8 cellular contexts compared by ENCODE assay signal in the genomic region with DNA sequence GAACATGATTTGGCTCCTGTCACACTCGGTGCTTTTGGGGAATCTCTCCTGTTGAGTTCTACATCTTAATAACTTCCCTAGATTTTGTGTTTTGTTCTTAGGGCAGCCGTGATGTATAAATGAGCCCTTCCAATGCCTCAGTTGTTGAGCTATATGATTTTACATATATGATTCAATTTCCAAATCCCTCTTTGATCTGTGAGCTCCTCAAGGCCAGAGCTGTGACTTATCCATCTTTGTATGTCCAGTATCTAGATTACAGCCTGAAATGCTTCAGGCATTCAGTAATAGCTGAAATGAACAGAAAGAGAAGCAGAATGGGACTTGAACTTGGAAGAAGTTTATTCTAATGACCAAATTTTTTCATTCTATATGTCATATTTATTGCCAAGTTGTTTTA. TPM values are rescaled to one million over a fixed set of nuclear protein-coding genes. Genes with fewer than 3 reads are reported as not detected.
DNase-seq lines count a peak whose midpoint lies in the region; ATAC-seq, FAIRE-seq and TF ChIP-seq lines count a peak whose summit lies in the region.

No MANE protein-coding gene starts in this region.

- H3K4me1 Mint-ChIP-seq in CD8-positive, alpha-beta memory T cell: peaks cover 24 to 38% (median 36%) of the 10 kb centered on the region in 3 donors
- H3K4me1 Mint-ChIP-seq in astrocyte (ENCODE audit: low read depth, unreplicated experiment): peaks cover 6% of the 10 kb centered on the region

- peak; percentile 21 for ATAC-seq in HG02642 (IDR thresholded peaks at IDR 0.05; ENCODE audit: poor library complexity, unreplicated experiment)

- H3K27ac Mint-ChIP-seq in CD8-positive, alpha-beta memory T cell: peak overlapping the region; percentile 76 to 97 (median 94)
- H3K27ac Mint-ChIP-seq in astrocyte (ENCODE audit: unreplicated experiment): no peak overlapping the region

- DNase-seq in CD8-positive, alpha-beta memory T cell: no peak
- DNase-seq in astrocyte (ENCODE audit: low read depth) (peak; percentile 6), NOMO-1 (lab: John Stamatoyannopoulos, UW; ENCODE audit: unreplicated experiment in 2 of 2) (no peak), NCI-H446 treated with DMSO at 0.1 percent for 48 hours (lab: John Stamatoyannopoulos, UW) (no peak), amniotic stem cell (lab: John Stamatoyannopoulos, UW) (no peak), NCI-H774 (lab: John Stamatoyannopoulos, UW) (no peak)

- peak overlapping the region; percentile 88 for H3K4me2 ChIP-seq in astrocyte (ENCODE audit: low read length)

- CTCF ChIA-PET in CD8-positive, alpha-beta memory T cell (lab: Charles Lee): interaction anchor here (1.0 to 2.0 kb wide), 3 partner anchors 26 to 119 kb away, joined by 3 to 9 read pairs (median 9); a partner anchor contains a TSS

- H3K9me3 ChIP-seq in CD8-positive, alpha-beta memory T cell (ENCODE audit: low read length): no peaks in the 10 kb centered on the region
- H3K9me3 ChIP-seq in astrocyte (ENCODE audit: insufficient read depth, low read depth, low read length): no peaks in the 10 kb centered on the region
- peaks cover 0 to 12% of the 10 kb centered on the region in 2 donors for H3K9me3 ChIP-seq in muscle layer of duodenum (ENCODE audit: control insufficient read depth in 1 of 2, low read length in 2 of 2)

- peak overlapping the region; percentile 38 for H3K4me3 ChIP-seq in CD8-positive, alpha-beta memory T cell (ENCODE audit: low read length)
- peak overlapping the region; percentile 66 for H3K4me3 ChIP-seq in astrocyte (ENCODE audit: insufficient read depth, low read depth, low read length)
- peak overlapping the region; percentile 63 to 69 for H3K4me3 ChIP-seq in muscle layer of duodenum (ENCODE audit: low read depth in 1 of 2, low read length in 2 of 2)

- no peak for TF ChIP-seq CTCF in astrocyte (IDR thresholded peaks at IDR 0.05; ENCODE audit: insufficient read depth, low read depth, low read length)

- H3K9me3 Mint-ChIP-seq in CD8-positive, alpha-beta memory T cell: no peaks in the 10 kb centered on the region
- H3K9me3 Mint-ChIP-seq in astrocyte (ENCODE audit: unreplicated experiment): no peaks in the 10 kb centered on the region

- H3K36me3 ChIP-seq in CD8-positive, alpha-beta memory T cell (ENCODE audit: insufficient read depth, low read length): no peaks in the 10 kb centered on the region
- H3K36me3 ChIP-seq in astrocyte (ENCODE audit: insufficient read depth, low read length) (no peaks in the 10 kb centered on the region), muscle layer of duodenum (ENCODE audit: control insufficient read depth in 1 of 2, insufficient read depth in 2 of 2, low read length in 2 of 2) (no peaks in the 10 kb centered on the region)

- no peak for FAIRE-seq in astrocyte (lab: Jason Lieb, UNC)

- peak overlapping the region; percentile 82 for H2AFZ ChIP-seq in astrocyte (ENCODE audit: low read depth, low read length)

- H3K27ac ChIP-seq in CD8-positive, alpha-beta memory T cell (ENCODE audit: low read depth, low read length): peak overlapping the region; percentile 47
- no peak overlapping the region for H3K27ac ChIP-seq in astrocyte (ENCODE audit: low read depth, low read length)
- peak overlapping the region; percentile 61 for H3K27ac ChIP-seq in muscle layer of duodenum (ENCODE audit: low read length)

- H3K27me3 ChIP-seq in CD8-positive, alpha-beta memory T cell (ENCODE audit: insufficient read depth, low read length, poor library complexity, severe bottlenecking): no peaks in the 10 kb centered on the region
- H3K27me3 ChIP-seq in astrocyte (ENCODE audit: insufficient read depth, low read length): no peaks in the 10 kb centered on the region
- no peaks in the 10 kb centered on the region for H3K27me3 ChIP-seq in muscle layer of duodenum (ENCODE audit: low read depth, low read length)

- peak overlapping the region; percentile 62 to 89 (median 85) for H3K4me3 Mint-ChIP-seq in CD8-positive, alpha-beta memory T cell
- H3K4me3 Mint-ChIP-seq in astrocyte (ENCODE audit: unreplicated experiment): no peak overlapping the region

- POLR2A ChIA-PET in CD8-positive, alpha-beta memory T cell (lab: Charles Lee): interaction anchor here (2.2 to 2.3 kb wide), 2 partner anchors 26 to 118 kb away, joined by 14 to 21 read pairs; a partner anchor contains a TSS

- H4K20me1 ChIP-seq in astrocyte (ENCODE audit: insufficient read depth, low read length): no peaks in the 10 kb centered on the region

- H3K27me3 Mint-ChIP-seq in CD8-positive, alpha-beta memory T cell: peaks cover 0 to 2% of the 10 kb centered on the region in 2 donors
- H3K27me3 Mint-ChIP-seq in astrocyte (ENCODE audit: low read depth, unreplicated experiment): no peaks in the 10 kb centered on the region

- peaks cover 22% of the 10 kb centered on the region for H3K4me1 ChIP-seq in CD8-positive, alpha-beta memory T cell (ENCODE audit: insufficient read depth, low read length)
- H3K4me1 ChIP-seq in astrocyte (ENCODE audit: insufficient read depth, low read length) (no peaks in the 10 kb centered on the region), muscle layer of duodenum (ENCODE audit: control insufficient read depth in 1 of 2, insufficient read depth in 2 of 2, low read length in 2 of 2) (peaks cover 0 to 6% of the 10 kb centered on the region in 2 donors)

- H3K36me3 Mint-ChIP-seq in CD8-positive, alpha-beta memory T cell: no peaks in the 10 kb centered on the region
- no peaks in the 10 kb centered on the region for H3K36me3 Mint-ChIP-seq in astrocyte (ENCODE audit: low read depth, unreplicated experiment)

- peak overlapping the region; percentile 70 for H3K9ac ChIP-seq in astrocyte (ENCODE audit: low read length)

- H3K79me2 ChIP-seq in astrocyte (ENCODE audit: insufficient read depth, low read length): no peaks in the 10 kb centered on the region

RNA-seq across cellular contexts. Expression of a gene that starts 26.6 kb away (rescaled TPM):
- 10 to 100 TPM; 94.5 to 95.9 TPM for total RNA-seq in CD8-positive, alpha-beta memory T cell
- 84.7 TPM for polyA plus RNA-seq in CD8-positive, alpha-beta memory T cell
- total RNA-seq in astrocyte: 59.5 and 59.8 TPM in 2 replicates

RNA-seq across cellular contexts. Expression of a gene that starts 26.8 kb away (rescaled TPM):
- total RNA-seq in CD8-positive, alpha-beta memory T cell: 10 to 100 TPM; 16.0 to 16.4 TPM
- 11.6 TPM for polyA plus RNA-seq in CD8-positive, alpha-beta memory T cell
- 18.7 and 19.1 TPM in 2 replicates for total RNA-seq in astrocyte
